In the genomic region with DNA sequence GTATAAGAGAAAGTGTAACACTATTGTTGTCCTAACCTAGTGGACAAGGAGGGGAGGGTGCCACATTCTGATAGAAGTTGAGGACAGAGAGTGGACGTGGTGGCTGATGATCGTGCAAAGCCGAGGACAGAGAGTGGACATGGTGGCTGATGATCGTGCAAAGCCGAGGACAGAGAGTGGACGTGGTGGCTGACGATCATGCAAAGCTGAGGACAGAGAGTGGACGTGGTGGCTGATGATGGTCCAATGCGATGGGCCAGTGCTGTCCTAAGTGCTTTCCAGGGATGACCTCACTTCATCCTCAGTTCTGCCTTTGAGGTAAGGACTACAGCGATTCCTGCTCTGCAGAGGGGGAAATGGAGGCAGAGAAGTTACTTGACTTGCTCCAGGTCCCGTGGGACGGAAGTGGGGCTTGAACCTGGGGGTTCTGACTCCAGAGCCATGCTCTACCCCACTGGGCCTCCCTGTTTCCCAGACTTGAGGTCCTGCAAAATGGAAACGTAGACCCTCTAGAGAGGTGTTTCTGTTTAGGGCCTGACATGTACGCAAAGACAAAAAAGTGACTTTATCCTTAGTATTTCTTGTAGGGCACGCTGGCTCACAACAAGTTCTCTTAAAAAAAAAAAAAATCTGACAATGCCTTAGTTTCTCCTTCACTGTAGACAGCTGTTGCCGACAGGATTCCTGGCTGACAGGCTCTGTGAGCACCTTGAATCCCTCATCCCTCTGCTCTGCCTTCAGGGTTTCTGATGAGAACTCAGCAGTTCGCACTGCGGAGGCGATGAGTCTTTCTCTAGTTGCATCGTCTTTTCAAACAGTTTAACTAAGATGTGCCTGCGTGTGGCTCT, we compare ENCODE assay signal across 15 cellular contexts. TPM values are rescaled to one million over a fixed set of nuclear protein-coding genes. Genes with fewer than 3 reads are reported as not detected.
DNase-seq lines count a peak whose midpoint lies in the region; ATAC-seq and TF ChIP-seq lines count a peak whose summit lies in the region.
"Had no signal": no experiment of that assay in that cellular context is flagged by ENCODE, and none has a peak within 500 bp of the region (broad histone marks: within the 10 kb centered on the region; RNA-seq: fewer than 3 reads in every experiment).

No MANE protein-coding gene starts in this region.

- H3K36me3 Mint-ChIP-seq in activated naive CD8-positive, alpha-beta T cell: no peaks in the 10 kb centered on the region
- peaks cover 4% of the 10 kb centered on the region for H3K36me3 Mint-ChIP-seq in activated naive CD8-positive, alpha-beta T cell treated with anti-CD3 and anti-CD28 coated beads for 36 hours
- H3K36me3 Mint-ChIP-seq in CD4-positive, alpha-beta T cell (ENCODE audit: low read depth): peaks cover 6% of the 10 kb centered on the region
- peaks cover 5% of the 10 kb centered on the region for H3K36me3 Mint-ChIP-seq in osteocyte (ENCODE audit: unreplicated experiment)
- H3K36me3 Mint-ChIP-seq in T-helper 2 cell treated with Interferon-gamma antibody and Interleukin-4, amounts not matched to agents 5 μg/mL and 100 μg/mL, for 36 hours (ENCODE audit: low read depth): peaks cover 5% of the 10 kb centered on the region
- H3K36me3 Mint-ChIP-seq in stimulated activated naive B cell treated with anti-CD40 and anti-IgM and Interleukin-4, amounts not matched to agents 10 μg/mL and 1 μg/mL and 100 μg/mL, for 72 hours: peaks cover 5 to 7% of the 10 kb centered on the region in 2 donors

- no peak overlapping the region for H3K4me3 ChIP-seq in colonic mucosa
- H3K4me3 ChIP-seq: GM23248 had no signal

- TF ChIP-seq CTCF in CD4-positive, alpha-beta T cell (IDR thresholded peaks at IDR 0.05): no peak
- no peak for TF ChIP-seq CTCF in colonic mucosa (IDR thresholded peaks at IDR 0.05)
- TF ChIP-seq CTCF in osteocyte (IDR thresholded peaks at IDR 0.05): no peak

- H3K36me3 ChIP-seq in colonic mucosa: no peaks in the 10 kb centered on the region
- H3K36me3 ChIP-seq: BE2C had no signal

- no peak overlapping the region for H3K4me3 Mint-ChIP-seq in activated naive CD8-positive, alpha-beta T cell
- H3K4me3 Mint-ChIP-seq in activated naive CD8-positive, alpha-beta T cell treated with anti-CD3 and anti-CD28 coated beads for 36 hours: no peak overlapping the region
- H3K4me3 Mint-ChIP-seq in CD4-positive, alpha-beta T cell: no peak overlapping the region
- no peak overlapping the region for H3K4me3 Mint-ChIP-seq in osteocyte (ENCODE audit: unreplicated experiment)
- no peak overlapping the region for H3K4me3 Mint-ChIP-seq in T-helper 2 cell treated with Interferon-gamma antibody and Interleukin-4, amounts not matched to agents 5 μg/mL and 100 μg/mL, for 36 hours
- H3K4me3 Mint-ChIP-seq in stimulated activated naive B cell treated with anti-CD40 and anti-IgM and Interleukin-4, amounts not matched to agents 10 μg/mL and 1 μg/mL and 100 μg/mL, for 72 hours: no peak overlapping the region
- H3K4me3 Mint-ChIP-seq: CD8-positive, alpha-beta memory T cell had no signal

- intact Hi-C loops in CD4-positive, alpha-beta T cell (cut with DNase I, micrococcal nuclease): no loop called here
- intact Hi-C loops in colonic mucosa (cut with DNase I): no loop called here

- H3K27ac ChIP-seq in CD4-positive, alpha-beta T cell (ENCODE audit: low read depth, low read length): no peak overlapping the region
- no peak overlapping the region for H3K27ac ChIP-seq in colonic mucosa
- H3K27ac ChIP-seq: C4-2B, GM23248 had no signal

- peak overlapping the region; percentile 47 for H3K27ac Mint-ChIP-seq in activated naive CD8-positive, alpha-beta T cell
- no peak overlapping the region for H3K27ac Mint-ChIP-seq in activated naive CD8-positive, alpha-beta T cell treated with anti-CD3 and anti-CD28 coated beads for 36 hours
- peak overlapping the region; percentile 6 for H3K27ac Mint-ChIP-seq in CD4-positive, alpha-beta T cell
- H3K27ac Mint-ChIP-seq in osteocyte (ENCODE audit: unreplicated experiment): no peak overlapping the region
- H3K27ac Mint-ChIP-seq in T-helper 2 cell treated with Interferon-gamma antibody and Interleukin-4, amounts not matched to agents 5 μg/mL and 100 μg/mL, for 36 hours: no peak overlapping the region
- no peak overlapping the region for H3K27ac Mint-ChIP-seq in stimulated activated naive B cell treated with anti-CD40 and anti-IgM and Interleukin-4, amounts not matched to agents 10 μg/mL and 1 μg/mL and 100 μg/mL, for 72 hours

- POLR2A ChIA-PET in CD4-positive, alpha-beta T cell (lab: Charles Lee): no interaction called here

- no peaks in the 10 kb centered on the region for H3K4me1 ChIP-seq in colonic mucosa
- H3K4me1 ChIP-seq: BE2C, Caco-2 had no signal

- CTCF ChIA-PET in CD4-positive, alpha-beta T cell (lab: Charles Lee): no interaction called here

- no peaks in the 10 kb centered on the region for H3K9me3 ChIP-seq in CD4-positive, alpha-beta T cell (ENCODE audit: control insufficient read depth, low read length)
- H3K9me3 ChIP-seq in colonic mucosa: no peaks in the 10 kb centered on the region
- H3K9me3 ChIP-seq: BE2C, Caco-2 had no signal

- peaks cover 3% of the 10 kb centered on the region for H3K4me1 Mint-ChIP-seq in activated naive CD8-positive, alpha-beta T cell (ENCODE audit: low read depth)
- H3K4me1 Mint-ChIP-seq in activated naive CD8-positive, alpha-beta T cell treated with anti-CD3 and anti-CD28 coated beads for 36 hours: no peaks in the 10 kb centered on the region
- peaks cover 2% of the 10 kb centered on the region for H3K4me1 Mint-ChIP-seq in CD4-positive, alpha-beta T cell (ENCODE audit: low read depth)
- H3K4me1 Mint-ChIP-seq in osteocyte (ENCODE audit: unreplicated experiment): no peaks in the 10 kb centered on the region
- no peaks in the 10 kb centered on the region for H3K4me1 Mint-ChIP-seq in T-helper 2 cell treated with Interferon-gamma antibody and Interleukin-4, amounts not matched to agents 5 μg/mL and 100 μg/mL, for 36 hours (ENCODE audit: low read depth)
- H3K4me1 Mint-ChIP-seq in stimulated activated naive B cell treated with anti-CD40 and anti-IgM and Interleukin-4, amounts not matched to agents 10 μg/mL and 1 μg/mL and 100 μg/mL, for 72 hours: peaks cover 0 to 3% of the 10 kb centered on the region in 2 donors

- no peak for DNase-seq in activated naive CD8-positive, alpha-beta T cell treated with anti-CD3 and anti-CD28 coated beads for 36 hours
- DNase-seq in CD4-positive, alpha-beta T cell: no peak
- DNase-seq in colonic mucosa (peak; percentile 3), osteocyte (ENCODE audit: extremely low spot score, unreplicated experiment) (peak; percentile 68)
- DNase-seq in T-helper 2 cell treated with Interferon-gamma antibody and Interleukin-4, amounts not matched to agents 5 μg/mL and 100 μg/mL, for 36 hours (ENCODE audit: low spot score): no peak
- no peak for DNase-seq in stimulated activated naive B cell treated with anti-CD40 and anti-IgM and Interleukin-4, amounts not matched to agents 10 μg/mL and 1 μg/mL and 100 μg/mL, for 72 hours
- DNase-seq: BE2C; Caco-2; CD8-positive, alpha-beta memory T cell; DMS53; GM23248; H7; IMR-90 had no signal

- ATAC-seq in CD4-positive, alpha-beta T cell (ENCODE audit: poor library complexity): no peak
- no peak for ATAC-seq in stimulated activated naive B cell treated with anti-CD40 and anti-IgM and Interleukin-4, amounts not matched to agents 10 μg/mL and 1 μg/mL and 100 μg/mL, for 72 hours (replicated peaks)

- no peaks in the 10 kb centered on the region for H3K27me3 Mint-ChIP-seq in activated naive CD8-positive, alpha-beta T cell
- no peaks in the 10 kb centered on the region for H3K27me3 Mint-ChIP-seq in activated naive CD8-positive, alpha-beta T cell treated with anti-CD3 and anti-CD28 coated beads for 36 hours
- no peaks in the 10 kb centered on the region for H3K27me3 Mint-ChIP-seq in CD4-positive, alpha-beta T cell
- no peaks in the 10 kb centered on the region for H3K27me3 Mint-ChIP-seq in osteocyte (ENCODE audit: unreplicated experiment)
- no peaks in the 10 kb centered on the region for H3K27me3 Mint-ChIP-seq in T-helper 2 cell treated with Interferon-gamma antibody and Interleukin-4, amounts not matched to agents 5 μg/mL and 100 μg/mL, for 36 hours (ENCODE audit: low read depth)
- peaks cover 0 to 4% of the 10 kb centered on the region in 2 donors for H3K27me3 Mint-ChIP-seq in stimulated activated naive B cell treated with anti-CD40 and anti-IgM and Interleukin-4, amounts not matched to agents 10 μg/mL and 1 μg/mL and 100 μg/mL, for 72 hours
- H3K27me3 Mint-ChIP-seq: CD8-positive, alpha-beta memory T cell had no signal

- no peak overlapping the region for H3K9ac ChIP-seq in colonic mucosa (ENCODE audit: low read depth in 2 of 2, low read length in 2 of 2)
- H3K9ac ChIP-seq: GM23248 had no signal

- H3K9me3 Mint-ChIP-seq in activated naive CD8-positive, alpha-beta T cell (ENCODE audit: low read depth): no peaks in the 10 kb centered on the region
- H3K9me3 Mint-ChIP-seq in activated naive CD8-positive, alpha-beta T cell treated with anti-CD3 and anti-CD28 coated beads for 36 hours: no peaks in the 10 kb centered on the region
- H3K9me3 Mint-ChIP-seq in CD4-positive, alpha-beta T cell: peaks cover 2% of the 10 kb centered on the region
- H3K9me3 Mint-ChIP-seq in osteocyte (ENCODE audit: unreplicated experiment): peaks cover 4% of the 10 kb centered on the region
- no peaks in the 10 kb centered on the region for H3K9me3 Mint-ChIP-seq in T-helper 2 cell treated with Interferon-gamma antibody and Interleukin-4, amounts not matched to agents 5 μg/mL and 100 μg/mL, for 36 hours
- no peaks in the 10 kb centered on the region for H3K9me3 Mint-ChIP-seq in stimulated activated naive B cell treated with anti-CD40 and anti-IgM and Interleukin-4, amounts not matched to agents 10 μg/mL and 1 μg/mL and 100 μg/mL, for 72 hours

- H3K27me3 ChIP-seq in CD4-positive, alpha-beta T cell (ENCODE audit: control insufficient read depth, insufficient read depth, low read length): no peaks in the 10 kb centered on the region
- no peaks in the 10 kb centered on the region for H3K27me3 ChIP-seq in colonic mucosa
- H3K27me3 ChIP-seq: BE2C had no signal

RNA-seq across cellular contexts. Expression of gene NCAPG2, which starts 20.3 kb away (rescaled TPM):
- 100 to 1,000 TPM; 104 to 108 TPM for total RNA-seq in activated naive CD8-positive, alpha-beta T cell treated with anti-CD3 and anti-CD28 coated beads for 36 hours
- total RNA-seq in CD4-positive, alpha-beta T cell: 10 to 100 TPM in 1 of 2 experiments, 1 to 10 TPM in 1; 9.9 to 11.8 TPM
- total RNA-seq in colonic mucosa (10 to 100 TPM; 15.0 to 48.4 TPM), osteocyte (17.9 and 19.9 TPM in 2 replicates)

Comparison
In these comparisons a context has a peak if more than half of its experiments do, and no peak if none do; other contexts are left out.
1. H3K27ac Mint-ChIP-seq: peak in activated naive CD8-positive, alpha-beta T cell (single experiment) and CD4-positive, alpha-beta T cell (single experiment); none in activated naive CD8-positive, alpha-beta T cell treated with anti-CD3 and anti-CD28 coated beads for 36 hours (single experiment), osteocyte (single experiment), T-helper 2 cell treated with Interferon-gamma antibody and Interleukin-4, amounts not matched to agents 5 μg/mL and 100 μg/mL, for 36 hours (single experiment) and stimulated activated naive B cell treated with anti-CD40 and anti-IgM and Interleukin-4, amounts not matched to agents 10 μg/mL and 1 μg/mL and 100 μg/mL, for 72 hours (single experiment).
2. DNase-seq: peak in colonic mucosa (single experiment) and osteocyte (single experiment); none in activated naive CD8-positive, alpha-beta T cell treated with anti-CD3 and anti-CD28 coated beads for 36 hours (single experiment), CD4-positive, alpha-beta T cell (0 of 10), T-helper 2 cell treated with Interferon-gamma antibody and Interleukin-4, amounts not matched to agents 5 μg/mL and 100 μg/mL, for 36 hours (single experiment) and stimulated activated naive B cell treated with anti-CD40 and anti-IgM and Interleukin-4, amounts not matched to agents 10 μg/mL and 1 μg/mL and 100 μg/mL, for 72 hours (single experiment).